11 cellular contexts compared by ENCODE assay signal in genomic region chr1:154736840-154737239, GRCh38.
A peak's percentile ranks its signal among the peaks of the same experiment; 100 is the strongest.
DNase-seq lines count a peak whose midpoint lies in the region; ATAC-seq and TF ChIP-seq lines count a peak whose summit lies in the region.
"Had no signal": no experiment of that assay in that cellular context is flagged by ENCODE, and none has a peak within 500 bp of the region (broad histone marks: within the 10 kb centered on the region; RNA-seq: fewer than 3 reads in every experiment).

No MANE protein-coding gene starts in this region.

- H3K4me1 Mint-ChIP-seq in HFFc6 (ENCODE audit: low read depth) (peaks cover 22% of the 10 kb centered on the region), endothelial cell (ENCODE audit: unreplicated experiment) (peaks cover 2% of the 10 kb centered on the region)

- no peak overlapping the region for H3K27ac Mint-ChIP-seq in HFFc6
- H3K27ac Mint-ChIP-seq in endothelial cell (ENCODE audit: unreplicated experiment), result no peak overlapping the region
- H3K27ac Mint-ChIP-seq: dendritic cell treated with granulocyte-macrophage colony-stimulating factor and Interleukin-4, amounts not matched to agents 40 ng/mL and 50 ng/mL, for 4 days; T-helper 17 cell had no signal

- H3K27ac ChIP-seq in left lung, result no peak overlapping the region

- CTCF ChIA-PET in HEK293T (lab: Yijun Ruan, JAX), result no interaction called here

- intact Hi-C loops in left lung (cut with DNase I) (no loop called here), Right ventricle myocardium inferior (cut with DNase I) (no loop called here)

- peaks cover 33% of the 10 kb centered on the region for H3K27me3 Mint-ChIP-seq in HFFc6 (ENCODE audit: insufficient read depth)
- peaks cover 6% of the 10 kb centered on the region for H3K27me3 Mint-ChIP-seq in endothelial cell (ENCODE audit: unreplicated experiment)

- no peaks in the 10 kb centered on the region for H3K4me1 ChIP-seq in left lung

- H3K36me3 Mint-ChIP-seq in HFFc6 (ENCODE audit: low read depth), result no peaks in the 10 kb centered on the region
- peaks cover 11% of the 10 kb centered on the region for H3K36me3 Mint-ChIP-seq in endothelial cell (ENCODE audit: low read depth, unreplicated experiment)

- H3K9me3 ChIP-seq in left lung, result no peaks in the 10 kb centered on the region

- H3K9me3 Mint-ChIP-seq in HFFc6 (no peaks in the 10 kb centered on the region), endothelial cell (ENCODE audit: unreplicated experiment) (no peaks in the 10 kb centered on the region)
- H3K9me3 Mint-ChIP-seq: dendritic cell treated with granulocyte-macrophage colony-stimulating factor and Interleukin-4, amounts not matched to agents 40 ng/mL and 50 ng/mL, for 4 days had no signal

- H3K36me3 ChIP-seq in left lung, result no peaks in the 10 kb centered on the region

- peak; percentile 66 for DNase-seq in AG08395 (ENCODE audit: low spot score)
- peak; percentile 60 for DNase-seq in HFFc6
- DNase-seq in activated CD4-positive, alpha-beta T cell treated with anti-CD3 and anti-CD28 coated beads, Interleukin-2, amount 50 U/mL, for 48 hours, result peak; percentile 62 to 74
- no peak for DNase-seq in left lung
- DNase-seq in HEK293T (ENCODE audit: extremely low spot score), result no peak
- DNase-seq in dedifferentiated amniotic fluid mesenchymal stem cell (ENCODE audit: extremely low spot score), result no peak
- DNase-seq in endothelial cell (ENCODE audit: low spot score), result no peak
- DNase-seq in Right ventricle myocardium inferior (ENCODE audit: missing footprints), result no peak
- DNase-seq: left cardiac atrium, T-helper 17 cell had no signal

- POLR2A ChIA-PET in HEK293T (lab: Yijun Ruan, JAX), result no interaction called here

- ATAC-seq in left lung, result peak; percentile 57
- no peak for ATAC-seq in Right ventricle myocardium inferior
- ATAC-seq: T-helper 17 cell had no signal

- TF ChIP-seq CTCF in HFFc6 (IDR thresholded peaks at IDR 0.05), result no peak
- TF ChIP-seq CTCF in left lung (IDR thresholded peaks at IDR 0.05), result no peak
- TF ChIP-seq CTCF in endothelial cell (IDR thresholded peaks at IDR 0.05; ENCODE audit: unreplicated experiment), result no peak

- H3K27me3 ChIP-seq in left lung, result no peaks in the 10 kb centered on the region

- H3K4me3 Mint-ChIP-seq in HFFc6 (no peak overlapping the region), endothelial cell (ENCODE audit: unreplicated experiment) (no peak overlapping the region)
- H3K4me3 Mint-ChIP-seq: dendritic cell treated with granulocyte-macrophage colony-stimulating factor and Interleukin-4, amounts not matched to agents 40 ng/mL and 50 ng/mL, for 4 days; T-helper 17 cell had no signal

- no peak overlapping the region for H3K4me3 ChIP-seq in left lung

TF ChIP-seq in HEK293T, 16 proteins besides CTCF, POLR2A, EP300 and RAD21:
- TF ChIP-seq FOXK2 (IDR thresholded peaks at IDR 0.05), result no peak
- TF ChIP-seq ELF4 (IDR thresholded peaks at IDR 0.05), result no peak
- TF ChIP-seq TARDBP (IDR thresholded peaks at IDR 0.05), result no peak
- TF ChIP-seq L3MBTL2 (conservative IDR thresholded peaks at IDR 0.05), result no peak
- no peak for TF ChIP-seq HDGF (IDR thresholded peaks at IDR 0.05; ENCODE audit: borderline replicate concordance)
- no peak for TF ChIP-seq PKNOX1 (IDR thresholded peaks at IDR 0.05)
- no peak for TF ChIP-seq FOXA1 (IDR thresholded peaks at IDR 0.05)
- TF ChIP-seq ARNT (IDR thresholded peaks at IDR 0.05), result no peak
- no peak for TF ChIP-seq ZNF384 (IDR thresholded peaks at IDR 0.05)
- TF ChIP-seq LEF1 (IDR thresholded peaks at IDR 0.05; ENCODE audit: borderline replicate concordance), result no peak
- TF ChIP-seq SUZ12 (IDR thresholded peaks at IDR 0.05), result no peak
- no peak for TF ChIP-seq BHLHE40 (IDR thresholded peaks at IDR 0.05; ENCODE audit: borderline replicate concordance)
- no peak for TF ChIP-seq FOXM1 (IDR thresholded peaks at IDR 0.05; ENCODE audit: borderline replicate concordance)

Comparison
In these comparisons a context has a peak if more than half of its experiments do, and no peak if none do; other contexts are left out.
1. DNase-seq: peak in AG08395 (single experiment), HFFc6 (single experiment) and activated CD4-positive, alpha-beta T cell treated with anti-CD3 and anti-CD28 coated beads, Interleukin-2, amount 50 U/mL, for 48 hours (2 of 2); none in left lung (0 of 2), HEK293T (single experiment), dedifferentiated amniotic fluid mesenchymal stem cell (single experiment), endothelial cell (single experiment) and Right ventricle myocardium inferior (single experiment).